Comparison of ENCODE assay signal across 12 cellular contexts in the genomic region with DNA sequence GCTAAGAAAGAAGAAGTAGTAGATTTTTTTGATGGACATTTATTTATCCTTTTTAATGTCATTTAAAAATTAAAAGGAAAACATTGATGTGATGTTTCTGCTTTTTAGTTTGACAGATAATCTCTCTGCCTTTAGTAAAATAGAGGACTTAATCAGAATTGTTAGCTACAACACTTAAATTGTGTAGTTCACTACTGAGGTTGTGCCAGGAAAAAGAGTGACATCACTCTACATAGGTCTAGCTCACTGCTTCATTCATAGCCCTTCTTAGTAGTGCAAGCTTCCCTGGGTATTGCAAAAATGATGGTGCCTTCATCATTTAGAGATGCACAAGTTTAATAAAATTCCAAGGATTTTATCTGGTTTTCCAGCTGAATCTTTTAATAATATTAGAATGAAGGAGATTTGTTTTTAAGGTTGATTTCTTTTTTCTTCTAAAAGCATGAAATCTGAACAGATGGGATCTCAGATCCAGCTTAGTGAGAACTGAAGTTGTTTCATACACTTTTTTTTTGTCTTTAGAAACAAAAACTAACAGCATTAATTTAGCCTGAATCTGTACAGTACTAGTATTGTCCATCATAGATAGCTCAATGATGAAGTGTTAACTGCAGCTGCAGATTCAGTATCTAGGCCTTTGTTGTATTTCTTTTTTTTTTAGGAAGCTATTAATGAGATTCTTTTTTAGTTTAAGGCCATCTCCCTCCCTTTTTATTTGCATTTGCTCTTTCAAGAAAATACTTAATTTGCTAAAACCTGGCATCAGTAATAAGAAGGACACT.
A peak's percentile ranks its signal among the peaks of the same experiment; 100 is the strongest.
DNase-seq lines count a peak whose midpoint lies in the region.
"Had no signal": no experiment of that assay in that cellular context is flagged by ENCODE, and none has a peak within 500 bp of the region (broad histone marks: within the 10 kb centered on the region; RNA-seq: fewer than 3 reads in every experiment).

No MANE protein-coding gene starts in this region.

- no peaks in the 10 kb centered on the region for H3K27me3 ChIP-seq in layer of hippocampus (ENCODE audit: control insufficient read depth, insufficient read depth, low read length)

- H3K27ac ChIP-seq in layer of hippocampus (ENCODE audit: low read depth, low read length): peak overlapping the region; percentile 39
- peak overlapping the region; percentile 79 for H3K27ac ChIP-seq in substantia nigra (ENCODE audit: low read depth, low read length, poor library complexity, severe bottlenecking)
- H3K27ac ChIP-seq: 22Rv1 had no signal

- DNase-seq in NCI-H82 (lab: John Stamatoyannopoulos, UW): peak; percentile 39
- DNase-seq in NCI-H82 treated with DMSO at 0.1 percent for 48 hours (lab: John Stamatoyannopoulos, UW; ENCODE audit: unreplicated experiment): no peak
- DNase-seq in substantia nigra (lab: John Stamatoyannopoulos, UW): peak in 1 of 49 donors; percentile 8
- no peak for DNase-seq in DMS153 treated with DMSO at 0.1 percent for 48 hours (lab: John Stamatoyannopoulos, UW; ENCODE audit: unreplicated experiment)
- no peak for DNase-seq in nucleus accumbens (lab: John Stamatoyannopoulos, UW)
- DNase-seq in stimulated activated naive CD4-positive, alpha-beta T cell (lab: John Stamatoyannopoulos, UW): no peak
- DNase-seq: CD8-positive, alpha-beta T cell; COR-L47; DMS53; HCEC 1CT had no signal
